Comparison of ENCODE assay signal across 15 cellular contexts in genomic region chr18:52312321-52312720, GRCh38. TPM values are rescaled to one million over a fixed set of nuclear protein-coding genes. Genes with fewer than 3 reads are reported as not detected.
DNase-seq lines count a peak whose midpoint lies in the region; ATAC-seq and TF ChIP-seq lines count a peak whose summit lies in the region.
"Had no signal": no experiment of that assay in that cellular context is flagged by ENCODE, and none has a peak within 500 bp of the region (broad histone marks: within the 10 kb centered on the region; RNA-seq: fewer than 3 reads in every experiment).

No MANE protein-coding gene starts in this region.

- H3K9me3 ChIP-seq in PC-3 (ENCODE audit: low read length) (no peaks in the 10 kb centered on the region), left lung (peaks cover 0 to 11% of the 10 kb centered on the region in 2 donors)

- H3K79me2 ChIP-seq in PC-3 (ENCODE audit: low read length), result no peaks in the 10 kb centered on the region

- H3K27ac ChIP-seq in PC-3 (ENCODE audit: low read length) (no peak overlapping the region), left lung (no peak overlapping the region)
- H3K27ac ChIP-seq: VCaP had no signal

- H4K20me1 ChIP-seq in PC-3 (ENCODE audit: low read length), result no peaks in the 10 kb centered on the region

- no peaks in the 10 kb centered on the region for H3F3A ChIP-seq in PC-3 (ENCODE audit: low read length, unreplicated experiment)

- H3K4me1 ChIP-seq in PC-3 (ENCODE audit: insufficient read depth, low read length) (no peaks in the 10 kb centered on the region), left lung (no peaks in the 10 kb centered on the region)

- peak; percentile 34 for DNase-seq in H4 (ENCODE audit: low spot score)
- DNase-seq in NCI-H1930 (lab: John Stamatoyannopoulos, UW), result peak; percentile 80 to 84
- peak; percentile 16 for DNase-seq in PC-3
- no peak for DNase-seq in left lung
- no peak for DNase-seq in RKO (ENCODE audit: low spot score)
- no peak for DNase-seq in stimulated activated CD4-positive, alpha-beta T cell treated with anti-CD3 and anti-CD28 coated beads, Interleukin-4, amount 100 ng/mL, for 24 hours
- DNase-seq in T-helper 9 cell, result no peak
- DNase-seq in posterior vena cava (ENCODE audit: low spot score), result no peak
- DNase-seq: foreskin fibroblast; immature natural killer cell; stimulated activated CD4-positive, alpha-beta T cell treated with anti-CD3 and anti-CD28 coated beads, Interleukin-4, amount 100 ng/mL, for 4 hours; stimulated activated naive CD8-positive, alpha-beta T cell treated with anti-CD3 and anti-CD28 coated beads, Interleukin-15, amount 100 ng/mL, for 72 hours had no signal

- no peak overlapping the region for H3K4me3 ChIP-seq in PC-3 (ENCODE audit: low read length)
- H3K4me3 ChIP-seq in left lung, result no peak overlapping the region

- BruUV-seq in PC-3 (replicated peaks; lab: Mats Ljungman, UMichigan), result no TSS peak

- ATAC-seq in PC-3, result peak; percentile 29; the same call in 1 of the 2 replicates
- peak; percentile 50 for ATAC-seq in left lung
- ATAC-seq: stimulated activated naive CD8-positive, alpha-beta T cell treated with anti-CD3 and anti-CD28 coated beads, Interleukin-15, amount 100 ng/mL, for 72 hours had no signal

- intact Hi-C loops in PC-3 (cut with micrococcal nuclease), result no loop called here
- intact Hi-C loops in left lung (cut with DNase I), result no loop called here
- intact Hi-C loops in posterior vena cava (cut with DNase I), result no loop called here

- no peaks in the 10 kb centered on the region for H3K27me3 ChIP-seq in PC-3 (ENCODE audit: low read length)
- H3K27me3 ChIP-seq in left lung, result no peaks in the 10 kb centered on the region

- POLR2A ChIA-PET in PC-3 (lab: Charles Lee; ENCODE audit: unreplicated experiment), result no interaction called here

- H3K36me3 ChIP-seq in PC-3 (ENCODE audit: low read depth, low read length), result no peaks in the 10 kb centered on the region
- H3K36me3 ChIP-seq in left lung, result no peaks in the 10 kb centered on the region

- CTCF ChIA-PET in PC-3 (lab: Charles Lee), result no interaction called here

- H3K9me2 ChIP-seq in PC-3 (replicated peaks; ENCODE audit: low read length), result no peaks in the 10 kb centered on the region

- TF ChIP-seq CTCF in PC-3 (conservative IDR thresholded peaks at IDR 0.05; ENCODE audit: low read depth, low read length) (no peak), left lung (IDR thresholded peaks at IDR 0.05) (no peak)

- H3K4me2 ChIP-seq in PC-3 (ENCODE audit: low read length), result no peak overlapping the region

- no peak overlapping the region for H2AFZ ChIP-seq in PC-3 (ENCODE audit: low read length)

- H3K9ac ChIP-seq in PC-3 (ENCODE audit: low read length), result no peak overlapping the region

RNA-seq across cellular contexts. Expression of gene DCC, which starts 27.7 kb away (rescaled TPM):
- total RNA-seq in H4 (2014; rRNA removed; shearing (Covaris generic)), result 0.02 and 1.0 TPM in 2 replicates
- total RNA-seq in PC-3 (2014; rRNA removed) (not detected in 2 replicates), left lung (1 to 10 TPM in 1 of 2 donors, under 1 TPM in 1; 0.61 to 1.1 TPM), posterior vena cava (1 to 10 TPM in 1 of 2 donors, under 1 TPM in 1; 0.86 to 3.2 TPM)
- total RNA-seq: G401, mucosa of gallbladder had no signal

Comparison
In these comparisons a context has a peak if more than half of its experiments do, and no peak if none do; other contexts are left out.
1. DNase-seq: peak in H4 (single experiment), NCI-H1930 (2 of 2) and PC-3 (single experiment); none in left lung (0 of 2), RKO (single experiment), stimulated activated CD4-positive, alpha-beta T cell treated with anti-CD3 and anti-CD28 coated beads, Interleukin-4, amount 100 ng/mL, for 24 hours (single experiment), T-helper 9 cell (single experiment) and posterior vena cava (single experiment).